ENCODE assay signal across 19 cellular contexts in the genomic region with DNA sequence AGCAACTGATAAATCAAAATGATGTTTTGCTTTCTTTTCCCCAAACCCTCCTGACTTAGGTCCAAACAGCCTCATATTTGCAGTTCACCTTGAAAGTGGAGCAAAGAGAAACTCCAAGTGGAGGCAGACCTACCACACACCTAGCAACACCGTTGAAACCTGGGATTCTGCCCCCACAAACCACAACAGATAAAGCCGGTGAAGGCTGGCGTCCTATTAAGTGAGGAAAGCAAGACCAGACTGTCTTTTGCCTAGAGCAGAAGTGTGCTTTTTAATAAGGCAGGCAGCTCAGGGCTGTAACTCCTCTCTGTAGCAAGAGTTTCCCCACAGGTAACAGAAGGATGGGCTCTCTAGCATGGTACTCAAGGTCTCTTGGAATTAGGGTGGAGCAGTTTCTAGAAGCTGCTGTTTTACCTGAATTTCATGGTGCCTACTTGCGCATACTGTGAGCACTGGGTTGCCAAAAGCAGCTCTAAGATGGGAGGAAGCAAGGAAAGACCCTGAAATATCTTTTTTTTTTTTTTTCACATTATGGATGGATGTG.
DNase-seq lines count a peak whose midpoint lies in the region; FAIRE-seq and TF ChIP-seq lines count a peak whose summit lies in the region.
"Had no signal": no experiment of that assay in that cellular context is flagged by ENCODE, and none has a peak within 500 bp of the region (broad histone marks: within the 10 kb centered on the region; RNA-seq: fewer than 3 reads in every experiment).

No MANE protein-coding gene starts in this region.

- H3K4me2 ChIP-seq in keratinocyte (ENCODE audit: control insufficient read depth, extremely low read depth, insufficient read depth, low read depth, low read length) (peak overlapping the region; percentile 41), smooth muscle cell (peak overlapping the region; percentile 14)

- WGBS in smooth muscle cell (ENCODE audit: low lambda C conversion rate): 26% methylated on average over 4 of the region's 4 CpGs

- FAIRE-seq in keratinocyte (lab: Jason Lieb, UNC): peak; percentile 58
- no peak for FAIRE-seq in HTR-8/SVneo (lab: Jason Lieb, UNC)
- FAIRE-seq: G401.6, GM12891 had no signal

- H3K36me3 ChIP-seq in keratinocyte (ENCODE audit: control insufficient read depth in 2 of 2, extremely low read depth in 1 of 2, insufficient read depth in 2 of 2, low read length in 2 of 2) (no peaks in the 10 kb centered on the region), smooth muscle cell (ENCODE audit: low read depth) (no peaks in the 10 kb centered on the region), left ventricle myocardium inferior (no peaks in the 10 kb centered on the region)

- H3K9me1 ChIP-seq in keratinocyte (ENCODE audit: control insufficient read depth, extremely low read depth, insufficient read depth, low read length): no peaks in the 10 kb centered on the region

- no peak overlapping the region for H3K9ac ChIP-seq in keratinocyte (ENCODE audit: control insufficient read depth, extremely low read depth, insufficient read depth, low read length)
- no peak overlapping the region for H3K9ac ChIP-seq in smooth muscle cell (ENCODE audit: low read depth)

- H3K79me2 ChIP-seq in keratinocyte (ENCODE audit: control insufficient read depth, insufficient read depth, low read length) (no peaks in the 10 kb centered on the region), smooth muscle cell (ENCODE audit: low read depth) (no peaks in the 10 kb centered on the region)

- intact Hi-C loops in left ventricle myocardium inferior (cut with micrococcal nuclease): no loop called here

- DNase-seq in H4 (ENCODE audit: low spot score) (peak; percentile 22), OCI-M1 (lab: John Stamatoyannopoulos, UW) (peak; percentile 6), keratinocyte (ENCODE audit: low read depth, low spot score) (no peak), smooth muscle cell (lab: John Stamatoyannopoulos, UW; ENCODE audit: unreplicated experiment) (no peak), HTR-8/SVneo (ENCODE audit: insufficient read length, low spot score) (no peak), NK-92 (lab: John Stamatoyannopoulos, UW; ENCODE audit: unreplicated experiment) (no peak), left ventricle myocardium inferior (no peak)
- DNase-seq: AML-193; Calu3; CD4-positive, CD25-positive, alpha-beta regulatory T cell; DMS79; HCEC 1CT; NCI-H1436; NCI-H2081; NCI-H226; NCI-H526 treated with DMSO at 0.1 percent for 48 hours; SHP77 treated with DMSO at 0.1 percent for 48 hours had no signal

- H3K27ac ChIP-seq in keratinocyte (ENCODE audit: control insufficient read depth, insufficient read depth, low read length) (no peak overlapping the region), smooth muscle cell (ENCODE audit: low read depth) (no peak overlapping the region), left ventricle myocardium inferior (replicated peaks) (no peak overlapping the region)

- H4K20me1 ChIP-seq in keratinocyte (ENCODE audit: control insufficient read depth, extremely low read depth, insufficient read depth, low read length): no peaks in the 10 kb centered on the region
- no peaks in the 10 kb centered on the region for H4K20me1 ChIP-seq in smooth muscle cell (ENCODE audit: low read depth)

- dilution Hi-C loops in keratinocyte (cut with MboI; ENCODE audit: extremely low pct_ligation_motif_present, low sequenced_read_pairs): no loop called here

- peaks cover 27% of the 10 kb centered on the region for H3K4me1 ChIP-seq in keratinocyte (ENCODE audit: control insufficient read depth, extremely low read depth, insufficient read depth, low read length)
- peaks cover 42% of the 10 kb centered on the region for H3K4me1 ChIP-seq in smooth muscle cell (ENCODE audit: low read depth)
- peaks cover 23% of the 10 kb centered on the region for H3K4me1 ChIP-seq in left ventricle myocardium inferior

- no peak for TF ChIP-seq CTCF in keratinocyte (optimal IDR thresholded peaks at IDR 0.05 in 1 of 3, IDR thresholded peaks at IDR 0.05 in 1 of 3, conservative IDR thresholded peaks at IDR 0.05 in 1 of 3; ENCODE audit: extremely low read depth in 1 of 3, insufficient read depth in 2 of 3, low read length in 3 of 3)
- TF ChIP-seq CTCF in smooth muscle cell (IDR thresholded peaks at IDR 0.05; ENCODE audit: borderline replicate concordance, insufficient read depth, poor library complexity, severe bottlenecking): no peak
- no peak for TF ChIP-seq CTCF in left ventricle myocardium inferior (IDR thresholded peaks at IDR 0.05; ENCODE audit: borderline replicate concordance)

- H3K4me3 ChIP-seq in keratinocyte (ENCODE audit: control insufficient read depth in 2 of 3, extremely low read depth in 1 of 3, insufficient read depth in 2 of 3, low read depth in 1 of 3, low read length in 3 of 3) (no peak overlapping the region), smooth muscle cell (no peak overlapping the region), left ventricle myocardium inferior (no peak overlapping the region)

- H2AFZ ChIP-seq in keratinocyte (ENCODE audit: control insufficient read depth, low read length) (peak overlapping the region; percentile 60), smooth muscle cell (ENCODE audit: low read depth) (peak overlapping the region; percentile 30)

- peaks cover 12% of the 10 kb centered on the region for H3F3A ChIP-seq in smooth muscle cell (ENCODE audit: low read depth)

- H3K9me3 ChIP-seq in keratinocyte (ENCODE audit: control insufficient read depth, low read depth, low read length) (no peaks in the 10 kb centered on the region), smooth muscle cell (replicated peaks; ENCODE audit: low read depth) (no peaks in the 10 kb centered on the region), left ventricle myocardium inferior (replicated peaks) (no peaks in the 10 kb centered on the region)

- H3K27me3 ChIP-seq in keratinocyte (ENCODE audit: control insufficient read depth, extremely low read depth, insufficient read depth, low read length) (no peaks in the 10 kb centered on the region), smooth muscle cell (ENCODE audit: low read depth) (no peaks in the 10 kb centered on the region), left ventricle myocardium inferior (ENCODE audit: low read depth) (no peaks in the 10 kb centered on the region)

Comparison
In these comparisons a context has a peak if more than half of its experiments do, and no peak if none do; other contexts are left out.
1. DNase-seq: peak in H4 (single experiment) and OCI-M1 (single experiment); none in keratinocyte (single experiment), smooth muscle cell (single experiment), HTR-8/SVneo (single experiment), NK-92 (single experiment) and left ventricle myocardium inferior (single experiment).